ENCODE assay signal across 2 cellular contexts in the genomic region with DNA sequence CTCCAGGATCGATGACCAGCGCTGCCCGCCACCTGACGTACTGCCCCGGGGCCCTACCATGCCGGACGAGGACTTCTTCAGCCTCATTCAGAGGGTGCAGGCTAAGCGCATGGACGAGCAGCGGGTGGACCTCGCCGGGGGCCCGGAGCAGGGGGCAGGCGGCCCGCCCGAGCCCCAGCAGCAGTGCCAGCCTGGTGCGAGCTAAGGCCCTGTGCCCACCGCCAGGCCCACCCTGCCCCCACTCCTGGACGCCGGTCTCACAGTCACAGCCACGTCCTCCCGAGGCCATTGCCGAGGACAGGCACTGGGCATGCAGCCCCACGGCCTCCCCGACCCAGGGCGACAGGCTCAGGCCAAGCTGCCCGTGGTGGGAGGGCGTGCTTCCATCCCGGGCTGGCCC.
TF ChIP-seq lines count a peak whose summit lies in the region.

No MANE protein-coding gene starts in this region.

TF ChIP-seq in HEK293, 187 proteins besides CTCF, POLR2A, EP300 and RAD21:
- TF ChIP-seq, protein P1, sequence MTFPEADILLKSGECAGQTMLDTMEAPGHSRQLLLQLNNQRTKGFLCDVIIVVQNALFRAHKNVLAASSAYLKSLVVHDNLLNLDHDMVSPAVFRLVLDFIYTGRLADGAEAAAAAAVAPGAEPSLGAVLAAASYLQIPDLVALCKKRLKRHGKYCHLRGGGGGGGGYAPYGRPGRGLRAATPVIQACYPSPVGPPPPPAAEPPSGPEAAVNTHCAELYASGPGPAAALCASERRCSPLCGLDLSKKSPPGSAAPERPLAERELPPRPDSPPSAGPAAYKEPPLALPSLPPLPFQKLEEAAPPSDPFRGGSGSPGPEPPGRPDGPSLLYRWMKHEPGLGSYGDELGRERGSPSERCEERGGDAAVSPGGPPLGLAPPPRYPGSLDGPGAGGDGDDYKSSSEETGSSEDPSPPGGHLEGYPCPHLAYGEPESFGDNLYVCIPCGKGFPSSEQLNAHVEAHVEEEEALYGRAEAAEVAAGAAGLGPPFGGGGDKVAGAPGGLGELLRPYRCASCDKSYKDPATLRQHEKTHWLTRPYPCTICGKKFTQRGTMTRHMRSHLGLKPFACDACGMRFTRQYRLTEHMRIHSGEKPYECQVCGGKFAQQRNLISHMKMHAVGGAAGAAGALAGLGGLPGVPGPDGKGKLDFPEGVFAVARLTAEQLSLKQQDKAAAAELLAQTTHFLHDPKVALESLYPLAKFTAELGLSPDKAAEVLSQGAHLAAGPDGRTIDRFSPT (tag by site-specific recombination; IDR thresholded peaks at IDR 0.05) = 0 out of 2 replicates have a peak, but pooled peaks have one; percentile 24
- no peak for TF ChIP-seq SETDB1 (IDR thresholded peaks at IDR 0.05; ENCODE audit: insufficient read length, low read length)

TF ChIP-seq in K562, 482 proteins besides CTCF, POLR2A, EP300 and RAD21:
- TF ChIP-seq HDAC1 (IDR thresholded peaks at IDR 0.05) = no peak
- TF ChIP-seq, protein P2, sequence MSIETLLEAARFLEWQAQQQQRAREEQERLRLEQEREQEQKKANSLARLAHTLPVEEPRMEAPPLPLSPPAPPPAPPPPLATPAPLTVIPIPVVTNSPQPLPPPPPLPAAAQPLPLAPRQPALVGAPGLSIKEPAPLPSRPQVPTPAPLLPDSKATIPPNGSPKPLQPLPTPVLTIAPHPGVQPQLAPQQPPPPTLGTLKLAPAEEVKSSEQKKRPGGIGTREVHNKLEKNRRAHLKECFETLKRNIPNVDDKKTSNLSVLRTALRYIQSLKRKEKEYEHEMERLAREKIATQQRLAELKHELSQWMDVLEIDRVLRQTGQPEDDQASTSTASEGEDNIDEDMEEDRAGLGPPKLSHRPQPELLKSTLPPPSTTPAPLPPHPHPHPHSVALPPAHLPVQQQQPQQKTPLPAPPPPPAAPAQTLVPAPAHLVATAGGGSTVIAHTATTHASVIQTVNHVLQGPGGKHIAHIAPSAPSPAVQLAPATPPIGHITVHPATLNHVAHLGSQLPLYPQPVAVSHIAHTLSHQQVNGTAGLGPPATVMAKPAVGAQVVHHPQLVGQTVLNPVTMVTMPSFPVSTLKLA (conservative IDR thresholded peaks at IDR 0.05) = no peak
- TF ChIP-seq ZNF57 (CRISPR knock-in tag; IDR thresholded peaks at IDR 0.05) = no peak
- TF ChIP-seq ARHGAP35 (IDR thresholded peaks at IDR 0.05; ENCODE audit: partially characterized antibody) = no peak
- no peak for TF ChIP-seq RUNX1 (IDR thresholded peaks at IDR 0.05; ENCODE audit: low read depth)
- TF ChIP-seq HNRNPL (IDR thresholded peaks at IDR 0.05; ENCODE audit: low read depth, low read length) = 0 out of 2 replicates have a peak, but pooled peaks have one; percentile 29
- no peak for TF ChIP-seq POLR2B (IDR thresholded peaks at IDR 0.05; ENCODE audit: low read depth, partially characterized antibody)
- TF ChIP-seq NFXL1 (CRISPR knock-in tag; IDR thresholded peaks at IDR 0.05) = no peak
- TF ChIP-seq RBFOX2 (IDR thresholded peaks at IDR 0.05; ENCODE audit: low read depth, low read length) = 0 out of 2 replicates have a peak, but pooled peaks have one; percentile 0
- no peak for TF ChIP-seq NR2F6 (CRISPR knock-in tag; IDR thresholded peaks at IDR 0.05)
- no peak for TF ChIP-seq TCF7 (IDR thresholded peaks at IDR 0.05; ENCODE audit: borderline replicate concordance)
- TF ChIP-seq, protein P3, sequence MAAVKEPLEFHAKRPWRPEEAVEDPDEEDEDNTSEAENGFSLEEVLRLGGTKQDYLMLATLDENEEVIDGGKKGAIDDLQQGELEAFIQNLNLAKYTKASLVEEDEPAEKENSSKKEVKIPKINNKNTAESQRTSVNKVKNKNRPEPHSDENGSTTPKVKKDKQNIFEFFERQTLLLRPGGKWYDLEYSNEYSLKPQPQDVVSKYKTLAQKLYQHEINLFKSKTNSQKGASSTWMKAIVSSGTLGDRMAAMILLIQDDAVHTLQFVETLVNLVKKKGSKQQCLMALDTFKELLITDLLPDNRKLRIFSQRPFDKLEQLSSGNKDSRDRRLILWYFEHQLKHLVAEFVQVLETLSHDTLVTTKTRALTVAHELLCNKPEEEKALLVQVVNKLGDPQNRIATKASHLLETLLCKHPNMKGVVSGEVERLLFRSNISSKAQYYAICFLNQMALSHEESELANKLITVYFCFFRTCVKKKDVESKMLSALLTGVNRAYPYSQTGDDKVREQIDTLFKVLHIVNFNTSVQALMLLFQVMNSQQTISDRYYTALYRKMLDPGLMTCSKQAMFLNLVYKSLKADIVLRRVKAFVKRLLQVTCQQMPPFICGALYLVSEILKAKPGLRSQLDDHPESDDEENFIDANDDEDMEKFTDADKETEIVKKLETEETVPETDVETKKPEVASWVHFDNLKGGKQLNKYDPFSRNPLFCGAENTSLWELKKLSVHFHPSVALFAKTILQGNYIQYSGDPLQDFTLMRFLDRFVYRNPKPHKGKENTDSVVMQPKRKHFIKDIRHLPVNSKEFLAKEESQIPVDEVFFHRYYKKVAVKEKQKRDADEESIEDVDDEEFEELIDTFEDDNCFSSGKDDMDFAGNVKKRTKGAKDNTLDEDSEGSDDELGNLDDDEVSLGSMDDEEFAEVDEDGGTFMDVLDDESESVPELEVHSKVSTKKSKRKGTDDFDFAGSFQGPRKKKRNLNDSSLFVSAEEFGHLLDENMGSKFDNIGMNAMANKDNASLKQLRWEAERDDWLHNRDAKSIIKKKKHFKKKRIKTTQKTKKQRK (IDR thresholded peaks at IDR 0.05; ENCODE audit: borderline replicate concordance, low read depth, low read length) = no peak
